In the genomic region with DNA sequence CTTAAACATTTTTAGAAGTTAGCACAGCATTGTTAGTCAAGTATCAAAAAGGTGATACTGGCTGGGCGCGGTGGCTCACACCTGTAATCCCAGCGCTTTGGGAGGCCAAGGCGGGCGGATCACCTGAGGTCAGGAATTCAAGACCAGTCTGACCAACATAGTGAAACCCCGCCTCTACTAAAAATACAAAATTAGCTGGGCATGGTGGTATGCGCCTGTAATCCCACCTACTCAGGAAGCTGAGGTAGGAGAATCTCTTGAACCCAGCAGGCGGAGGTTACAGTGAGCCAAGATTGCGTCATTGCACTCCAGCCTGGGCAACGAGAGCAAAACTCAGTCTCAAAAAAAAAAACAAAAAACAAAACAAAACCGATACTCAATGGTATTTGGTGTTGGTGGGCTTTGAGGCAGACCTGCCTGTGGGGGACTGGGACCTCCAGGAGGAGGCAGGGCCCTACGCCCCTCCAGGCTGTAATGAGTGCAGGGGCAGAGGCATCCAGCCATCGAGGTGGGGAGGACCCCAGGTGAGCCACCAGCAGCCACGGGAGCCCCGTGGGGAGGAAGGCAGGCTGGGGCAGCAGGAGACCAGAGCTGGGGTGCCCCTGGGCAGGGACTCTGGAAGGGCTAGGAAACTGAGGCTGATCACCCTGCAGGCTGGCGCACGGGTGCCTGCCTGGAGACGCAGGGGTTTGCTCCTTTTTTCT, we compare ENCODE assay signal across 3 cellular contexts.
TF ChIP-seq lines count a peak whose summit lies in the region.

No MANE protein-coding gene starts in this region.

TF ChIP-seq in A549, 52 proteins besides CTCF, POLR2A, EP300 and RAD21:
- TF ChIP-seq, protein P1, sequence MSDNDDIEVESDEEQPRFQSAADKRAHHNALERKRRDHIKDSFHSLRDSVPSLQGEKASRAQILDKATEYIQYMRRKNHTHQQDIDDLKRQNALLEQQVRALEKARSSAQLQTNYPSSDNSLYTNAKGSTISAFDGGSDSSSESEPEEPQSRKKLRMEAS (IDR thresholded peaks at IDR 0.05), result no peak
- TF ChIP-seq CEBPB (IDR thresholded peaks at IDR 0.05), result peak in 1 of 2 experiments; percentile 65; a peak in 1 of 4 replicates

TF ChIP-seq in Ishikawa, 13 proteins besides CTCF, POLR2A, EP300 and RAD21:
- TF ChIP-seq CEBPB (IDR thresholded peaks at IDR 0.05), result peak; percentile 56
- no peak for TF ChIP-seq CREB1 (IDR thresholded peaks at IDR 0.05; ENCODE audit: low read depth)
- TF ChIP-seq, protein P2, sequence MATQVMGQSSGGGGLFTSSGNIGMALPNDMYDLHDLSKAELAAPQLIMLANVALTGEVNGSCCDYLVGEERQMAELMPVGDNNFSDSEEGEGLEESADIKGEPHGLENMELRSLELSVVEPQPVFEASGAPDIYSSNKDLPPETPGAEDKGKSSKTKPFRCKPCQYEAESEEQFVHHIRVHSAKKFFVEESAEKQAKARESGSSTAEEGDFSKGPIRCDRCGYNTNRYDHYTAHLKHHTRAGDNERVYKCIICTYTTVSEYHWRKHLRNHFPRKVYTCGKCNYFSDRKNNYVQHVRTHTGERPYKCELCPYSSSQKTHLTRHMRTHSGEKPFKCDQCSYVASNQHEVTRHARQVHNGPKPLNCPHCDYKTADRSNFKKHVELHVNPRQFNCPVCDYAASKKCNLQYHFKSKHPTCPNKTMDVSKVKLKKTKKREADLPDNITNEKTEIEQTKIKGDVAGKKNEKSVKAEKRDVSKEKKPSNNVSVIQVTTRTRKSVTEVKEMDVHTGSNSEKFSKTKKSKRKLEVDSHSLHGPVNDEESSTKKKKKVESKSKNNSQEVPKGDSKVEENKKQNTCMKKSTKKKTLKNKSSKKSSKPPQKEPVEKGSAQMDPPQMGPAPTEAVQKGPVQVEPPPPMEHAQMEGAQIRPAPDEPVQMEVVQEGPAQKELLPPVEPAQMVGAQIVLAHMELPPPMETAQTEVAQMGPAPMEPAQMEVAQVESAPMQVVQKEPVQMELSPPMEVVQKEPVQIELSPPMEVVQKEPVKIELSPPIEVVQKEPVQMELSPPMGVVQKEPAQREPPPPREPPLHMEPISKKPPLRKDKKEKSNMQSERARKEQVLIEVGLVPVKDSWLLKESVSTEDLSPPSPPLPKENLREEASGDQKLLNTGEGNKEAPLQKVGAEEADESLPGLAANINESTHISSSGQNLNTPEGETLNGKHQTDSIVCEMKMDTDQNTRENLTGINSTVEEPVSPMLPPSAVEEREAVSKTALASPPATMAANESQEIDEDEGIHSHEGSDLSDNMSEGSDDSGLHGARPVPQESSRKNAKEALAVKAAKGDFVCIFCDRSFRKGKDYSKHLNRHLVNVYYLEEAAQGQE (IDR thresholded peaks at IDR 0.05; ENCODE audit: low read depth), result no peak
- TF ChIP-seq, protein P3, sequence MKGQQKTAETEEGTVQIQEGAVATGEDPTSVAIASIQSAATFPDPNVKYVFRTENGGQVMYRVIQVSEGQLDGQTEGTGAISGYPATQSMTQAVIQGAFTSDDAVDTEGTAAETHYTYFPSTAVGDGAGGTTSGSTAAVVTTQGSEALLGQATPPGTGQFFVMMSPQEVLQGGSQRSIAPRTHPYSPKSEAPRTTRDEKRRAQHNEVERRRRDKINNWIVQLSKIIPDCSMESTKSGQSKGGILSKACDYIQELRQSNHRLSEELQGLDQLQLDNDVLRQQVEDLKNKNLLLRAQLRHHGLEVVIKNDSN (IDR thresholded peaks at IDR 0.05), result no peak
- TF ChIP-seq, protein P1 (IDR thresholded peaks at IDR 0.05), result no peak
TF ChIP-seq in Ishikawa: peak in this region for 1.

TF ChIP-seq in H1, 55 proteins besides CTCF, POLR2A, EP300 and RAD21:
- TF ChIP-seq TCF12 (IDR thresholded peaks at IDR 0.05; ENCODE audit: low read depth, low read length) (no peak), CEBPB (IDR thresholded peaks at IDR 0.05; ENCODE audit: low read depth, low read length) (peak; percentile 54; the same call in 1 of the 2 replicates), CBX5 (IDR thresholded peaks at IDR 0.05; ENCODE audit: low read depth, low read length) (no peak)
TF ChIP-seq in H1: peak in this region for 1.
